ENCODE assay signal across 9 cellular contexts in genomic region chr2:186129767-186130581, GRCh38.
DNase-seq lines count a peak whose midpoint lies in the region; ATAC-seq, FAIRE-seq and TF ChIP-seq lines count a peak whose summit lies in the region.
"Had no signal": no experiment of that assay in that cellular context is flagged by ENCODE, and none has a peak within 500 bp of the region (broad histone marks: within the 10 kb centered on the region; RNA-seq: fewer than 3 reads in every experiment).

No MANE protein-coding gene starts in this region.

- no peak overlapping the region for H3K4me3 ChIP-seq in RWPE2 (ENCODE audit: severe bottlenecking)

- TF ChIP-seq CTCF in RWPE2 (IDR thresholded peaks at IDR 0.05; ENCODE audit: poor library complexity, severe bottlenecking) (no peak), foreskin keratinocyte (conservative IDR thresholded peaks at IDR 0.05) (no peak)

- no peaks in the 10 kb centered on the region for H3K36me3 ChIP-seq in RWPE2 (ENCODE audit: low read depth)

- H3K27ac ChIP-seq in RWPE2 (ENCODE audit: poor library complexity, severe bottlenecking) (no peak overlapping the region), foreskin keratinocyte (no peak overlapping the region)

- ATAC-seq in RWPE2 (ENCODE audit: low read depth), result peak; percentile 78
- ATAC-seq in foreskin keratinocyte, result peak; percentile 87

- H3K4me1 ChIP-seq in RWPE2 (ENCODE audit: insufficient read depth, poor library complexity, severe bottlenecking) (peaks cover 7% of the 10 kb centered on the region), foreskin keratinocyte (no peaks in the 10 kb centered on the region)

- peak; percentile 9 for DNase-seq in NCI-H1436 treated with DMSO at 0.1 percent for 48 hours (lab: John Stamatoyannopoulos, UW)
- no peak for DNase-seq in NCI-H1436 (lab: John Stamatoyannopoulos, UW)
- DNase-seq in RWPE2 (ENCODE audit: low spot score), result no peak
- DNase-seq in foreskin keratinocyte, result peak; percentile 44 to 73
- no peak for DNase-seq in HuH-7.5 (ENCODE audit: low spot score)
- DNase-seq in RCC 7860 (ENCODE audit: low spot score), result no peak
- DNase-seq in DMS79 treated with DMSO at 0.1 percent for 48 hours (lab: John Stamatoyannopoulos, UW), result no peak
- no peak for DNase-seq in amygdala (lab: John Stamatoyannopoulos, UW)
- DNase-seq: HFFc6 had no signal

- H3K27me3 ChIP-seq in RWPE2 (ENCODE audit: insufficient read depth, poor library complexity, severe bottlenecking), result no peaks in the 10 kb centered on the region
- no peaks in the 10 kb centered on the region for H3K27me3 ChIP-seq in foreskin keratinocyte

- FAIRE-seq in RCC 7860 (lab: Jason Lieb, UNC), result no peak

- H3K9me3 ChIP-seq in RWPE2 (ENCODE audit: severe bottlenecking), result no peaks in the 10 kb centered on the region

Comparison
In these comparisons a context has a peak if more than half of its experiments do, and no peak if none do; other contexts are left out.
1. DNase-seq: peak in NCI-H1436 treated with DMSO at 0.1 percent for 48 hours (single experiment) and foreskin keratinocyte (2 of 2); none in NCI-H1436 (single experiment), RWPE2 (single experiment), HuH-7.5 (single experiment), RCC 7860 (single experiment), DMS79 treated with DMSO at 0.1 percent for 48 hours (single experiment) and amygdala (0 of 56).